In genomic region chr7:50856231-50856630, GRCh38 we compare ENCODE assay signal across 26 cellular contexts.
"Had no signal": no experiment of that assay in that cellular context is flagged by ENCODE, and none has a peak within 500 bp of the region (broad histone marks: within the 10 kb centered on the region; RNA-seq: fewer than 3 reads in every experiment).

No MANE protein-coding gene starts in this region.

- H3K27ac ChIP-seq: ascending aorta, breast epithelium, cardiac muscle cell, colonic mucosa had no signal

- H3K4me3 ChIP-seq: ascending aorta, breast epithelium, cardiac muscle cell, colonic mucosa had no signal

- H3K27me3 ChIP-seq: ascending aorta, breast epithelium, cardiac muscle cell, colonic mucosa had no signal

- H3K36me3 ChIP-seq: ascending aorta, breast epithelium, cardiac muscle cell, colonic mucosa had no signal

- H3K4me1 ChIP-seq: breast epithelium, colonic mucosa had no signal

- DNase-seq: activated CD4-positive, alpha-beta memory T cell treated with anti-CD3 and anti-CD28 coated beads for 36 hours; activated CD4-positive, alpha-beta T cell treated with anti-CD3 and anti-CD28 coated beads for 36 hours; activated CD4-positive, alpha-beta T cell treated with anti-CD3 and anti-CD28 coated beads, Interleukin-2, amount 10 ng/mL, durations not matched to agents 24 days and 14 days; activated CD4-positive, CD25-positive, alpha-beta regulatory T cell; activated CD4-positive, CD25-positive, alpha-beta regulatory T cell treated with anti-CD3 and anti-CD28 coated beads, Interleukin-2, amount 50 U/mL, for 72 hours; activated CD8-positive, alpha-beta T cell treated with anti-CD3 and anti-CD28 coated beads, Interleukin-2, amount 10 ng/mL, durations not matched to agents 7 days and 5 days; activated gamma-delta T cell; activated naive CD4-positive, alpha-beta T cell; activated naive CD4-positive, alpha-beta T cell treated with anti-CD3 and anti-CD28 coated beads, Interleukin-2, amount 10 ng/mL, durations not matched to agents 7 days and 5 days; activated naive CD8-positive, alpha-beta T cell treated with anti-CD3 and anti-CD28 coated beads, Interleukin-2, amount 10 ng/mL, durations not matched to agents 7 days and 5 days; activated T-cell treated with anti-CD3 and anti-CD28 coated beads for 4 hours; activated T-cell treated with anti-CD3 and anti-CD28 coated beads, Interleukin-2, amount 50 U/mL, for 24 hours; activated T-cell treated with anti-CD3 and anti-CD28 coated beads, Interleukin-2, amount 50 U/mL, for 72 hours; central memory CD4-positive, alpha-beta T cell; cerebellar nuclear complex; colonic mucosa; effector CD8-positive, alpha-beta T cell; foreskin fibroblast; T-helper 1 cell; T-helper 17 cell; T1000 had no signal

- ATAC-seq: activated CD4-positive, alpha-beta T cell treated with anti-CD3 and anti-CD28 coated beads for 36 hours; activated CD8-positive, alpha-beta T cell treated with anti-CD3 and anti-CD28 coated beads, Interleukin-2, amount 10 ng/mL, durations not matched to agents 7 days and 5 days; activated naive CD4-positive, alpha-beta T cell treated with anti-CD3 and anti-CD28 coated beads, Interleukin-2, amount 50 U/mL, for 72 hours; activated T-cell treated with anti-CD3 and anti-CD28 coated beads, Interleukin-2, amount 50 U/mL, for 72 hours; esophagus mucosa; T-helper 17 cell had no signal
